Comparison of ENCODE assay signal across 11 cellular contexts in genomic region chrX:41563881-41564280, GRCh38.
"Had no signal": no experiment of that assay in that cellular context is flagged by ENCODE, and none has a peak within 500 bp of the region (broad histone marks: within the 10 kb centered on the region; RNA-seq: fewer than 3 reads in every experiment).

No MANE protein-coding gene starts in this region.

- H3K27ac Mint-ChIP-seq: activated T-helper 2 cell treated with anti-CD3 and anti-CD28 coated beads, Interferon-gamma antibody, Interleukin-2, Interleukin-4, amounts not matched to agents 10 μg/mL and 5 μg/mL and 100 μg/mL, durations not matched to agents 14 hours and 24 hours and 36 hours; neural progenitor cell had no signal

- FAIRE-seq: small intestine had no signal

- H3K4me3 ChIP-seq: colonic mucosa, neural progenitor cell, tibial nerve, vagina had no signal

- H3K27me3 ChIP-seq: colonic mucosa, neural progenitor cell, tibial nerve, vagina had no signal

- H3K4me3 Mint-ChIP-seq: neural progenitor cell; stimulated activated effector memory CD8-positive, alpha-beta T cell treated with anti-CD3 and anti-CD28 coated beads, Interleukin-12 subunit alpha, Interleukin-12 subunit beta, amount 100 ng/mL, for 72 hours had no signal

- H3K4me1 ChIP-seq: colonic mucosa, vagina had no signal

- H3K9me3 ChIP-seq: colonic mucosa, tibial nerve, vagina had no signal

- DNase-seq: activated naive CD4-positive, alpha-beta T cell treated with anti-CD3 and anti-CD28 coated beads, Interleukin-2, amount 50 U/mL, for 16 hours; anterior cingulate cortex; colonic mucosa; kidney glomerular epithelial cell; small intestine had no signal

- H3K27ac ChIP-seq: colonic mucosa, neural progenitor cell, tibial nerve, vagina had no signal

- ATAC-seq: activated CD4-positive, CD25-positive, alpha-beta regulatory T cell treated with anti-CD3 and anti-CD28 coated beads, Interleukin-2, amount 50 U/mL, for 24 hours; stimulated activated effector memory CD8-positive, alpha-beta T cell treated with anti-CD3 and anti-CD28 coated beads, Interleukin-12 subunit alpha, Interleukin-12 subunit beta, amount 100 ng/mL, for 72 hours had no signal

- H3K9me3 Mint-ChIP-seq: activated T-helper 2 cell treated with anti-CD3 and anti-CD28 coated beads, Interferon-gamma antibody, Interleukin-2, Interleukin-4, amounts not matched to agents 10 μg/mL and 5 μg/mL and 100 μg/mL, durations not matched to agents 14 hours and 24 hours and 36 hours; stimulated activated effector memory CD8-positive, alpha-beta T cell treated with anti-CD3 and anti-CD28 coated beads, Interleukin-12 subunit alpha, Interleukin-12 subunit beta, amount 100 ng/mL, for 72 hours had no signal

- H3K36me3 ChIP-seq: colonic mucosa, neural progenitor cell, tibial nerve, vagina had no signal
